In genomic region chr13:106464076-106464475, GRCh38 we compare ENCODE assay signal across 21 cellular contexts.
A peak's percentile ranks its signal among the peaks of the same experiment; 100 is the strongest.
DNase-seq lines count a peak whose midpoint lies in the region; ATAC-seq and FAIRE-seq lines count a peak whose summit lies in the region.
"Had no signal": no experiment of that assay in that cellular context is flagged by ENCODE, and none has a peak within 500 bp of the region (broad histone marks: within the 10 kb centered on the region; RNA-seq: fewer than 3 reads in every experiment).

No MANE protein-coding gene starts in this region.

- DNase-seq in AML-193 (lab: John Stamatoyannopoulos, UW) (peak; percentile 59 to 76), LHCN-M2 (ENCODE audit: low read depth) (peak; percentile 80), RCC 7860 (ENCODE audit: low spot score) (peak; percentile 75), fibroblast of peridontal ligament (ENCODE audit: extremely low read depth) (peak; percentile 62), islet precursor cell (no peak), hypothalamus (lab: John Stamatoyannopoulos, UW) (no peak), sciatic nerve (ENCODE audit: low spot score) (no peak)
- DNase-seq: activated CD4-positive, alpha-beta memory T cell treated with anti-CD3 and anti-CD28 coated beads for 36 hours; activated effector memory CD4-positive, alpha-beta T cell treated with anti-CD3 and anti-CD28 coated beads, Interleukin-2, amount 50 U/mL, for 16 hours; H7; midbrain; NCI-H1092 treated with DMSO at 0.1 percent for 48 hours; NCI-H2029; NCI-H82; T-helper 9 cell; testis had no signal

- no peak for ATAC-seq in GM18520 (IDR thresholded peaks at IDR 0.05; ENCODE audit: unreplicated experiment)
- no peak for ATAC-seq in sciatic nerve
- ATAC-seq: K562; left lobe of liver; stimulated activated memory B cell treated with anti-CD40 and anti-IgM and Interleukin-4, amounts not matched to agents 10 μg/mL and 1 μg/mL and 100 μg/mL, for 72 hours had no signal

- FAIRE-seq in RCC 7860 (lab: Jason Lieb, UNC): peak; percentile 88
- FAIRE-seq: bronchial epithelial cell, K562 had no signal

- intact Hi-C loops in sciatic nerve (cut with DNase I): no loop called here

Comparison
In these comparisons a context has a peak if more than half of its experiments do, and no peak if none do; other contexts are left out.
1. DNase-seq: peak in AML-193 (2 of 2), LHCN-M2 (single experiment), RCC 7860 (single experiment) and fibroblast of peridontal ligament (single experiment); none in islet precursor cell (single experiment), hypothalamus (0 of 51) and sciatic nerve (single experiment).